9 cellular contexts compared by ENCODE assay signal in the genomic region with DNA sequence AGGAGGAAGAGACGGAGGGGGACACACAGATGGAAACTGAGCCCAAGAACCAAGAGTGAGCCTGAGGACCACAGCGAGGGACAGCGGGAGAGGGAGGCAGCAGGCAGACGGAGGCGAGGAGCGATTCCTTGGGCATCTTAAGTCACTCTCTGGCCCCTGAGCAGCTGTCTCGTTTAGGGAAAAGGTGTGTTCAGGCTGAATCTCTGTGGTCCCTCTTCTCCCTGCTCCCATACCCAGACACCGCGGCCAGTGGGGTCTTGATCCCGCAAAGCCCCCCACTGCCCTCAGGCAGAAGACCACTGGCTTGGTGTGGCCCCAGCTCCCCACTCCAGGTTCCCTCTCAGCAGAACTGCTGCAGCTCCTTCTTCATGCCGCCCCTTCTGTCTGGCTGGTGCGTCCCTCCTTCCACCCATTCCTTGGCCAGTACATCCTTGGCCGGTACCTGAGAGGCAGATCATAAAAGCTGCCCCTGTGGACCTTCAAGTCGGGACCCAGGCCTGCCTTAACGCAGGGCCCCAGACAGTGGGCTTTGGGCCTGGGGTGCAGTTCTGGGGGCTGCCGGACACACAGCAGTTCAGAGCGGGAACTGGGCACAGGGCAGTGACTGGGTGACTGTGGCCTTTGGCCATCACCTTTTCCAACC. TPM values are rescaled to one million over a fixed set of nuclear protein-coding genes. Genes with fewer than 3 reads are reported as not detected.
DNase-seq lines count a peak whose midpoint lies in the region; ATAC-seq and TF ChIP-seq lines count a peak whose summit lies in the region.
"Had no signal": no experiment of that assay in that cellular context is flagged by ENCODE, and none has a peak within 500 bp of the region (broad histone marks: within the 10 kb centered on the region; RNA-seq: fewer than 3 reads in every experiment).

No MANE protein-coding gene starts in this region.

- no peak for DNase-seq in activated T-cell treated with anti-CD3 and anti-CD28 coated beads, Interleukin-2, amount 50 U/mL, for 24 hours
- no peak for DNase-seq in activated T-cell treated with anti-CD3 and anti-CD28 coated beads, Interleukin-2, amount 50 U/mL, for 48 hours
- no peak for DNase-seq in coronary artery (ENCODE audit: low spot score)
- DNase-seq in myocyte (ENCODE audit: low read depth) = peak; percentile 52
- peak in 1 of 2 donors; percentile 53 for DNase-seq in upper lobe of left lung
- no peak for DNase-seq in brain microvascular endothelial cell
- no peak for DNase-seq in stimulated activated CD4-positive, alpha-beta T cell treated with anti-CD3 and anti-CD28 coated beads, Interleukin-12 subunit alpha, Interleukin-12 subunit beta, amount 100 ng/mL, for 4 hours
- DNase-seq in head of caudate nucleus = no peak
- DNase-seq: NCI-H1105 treated with DMSO at 0.1 percent for 48 hours had no signal

- peaks cover 25% of the 10 kb centered on the region for H3K36me3 Mint-ChIP-seq in activated T-cell treated with anti-CD3 and anti-CD28 coated beads, Interleukin-2, amount 50 U/mL, for 24 hours (ENCODE audit: low read depth)

- no peak for ATAC-seq in upper lobe of left lung (ENCODE audit: low FRiP score in 2 of 2)

- TF ChIP-seq POLR2A in upper lobe of left lung (IDR thresholded peaks at IDR 0.05) = no peak

- H3K4me1 ChIP-seq in upper lobe of left lung = peaks cover 47 to 67% (median 63%) of the 10 kb centered on the region in 4 donors

- TF ChIP-seq CTCF in coronary artery (IDR thresholded peaks at IDR 0.05) (no peak), upper lobe of left lung (IDR thresholded peaks at IDR 0.05) (no peak), brain microvascular endothelial cell (IDR thresholded peaks at IDR 0.05; ENCODE audit: low read depth, low read length, missing control alignments) (no peak)

- H3K27ac ChIP-seq in coronary artery (peak overlapping the region in 1 of 2 donors; percentile 73), upper lobe of left lung (peak overlapping the region; percentile 62 to 81 (median 78)), brain microvascular endothelial cell (no peak overlapping the region)

- in situ Hi-C loops in brain microvascular endothelial cell (cut with HindIII; ENCODE audit: low pct_ligation_motif_present, low sequenced_read_pairs) = loop anchor here (25.0 kb wide), 1 partner anchor 90 kb away; the partner anchor contains the start of gene GTF3C5

- H3K9me3 Mint-ChIP-seq in activated T-cell treated with anti-CD3 and anti-CD28 coated beads, Interleukin-2, amount 50 U/mL, for 24 hours = no peaks in the 10 kb centered on the region

- no peaks in the 10 kb centered on the region for H3K27me3 Mint-ChIP-seq in activated T-cell treated with anti-CD3 and anti-CD28 coated beads, Interleukin-2, amount 50 U/mL, for 24 hours

- peaks cover 71% of the 10 kb centered on the region for H3K4me1 Mint-ChIP-seq in activated T-cell treated with anti-CD3 and anti-CD28 coated beads, Interleukin-2, amount 50 U/mL, for 24 hours (ENCODE audit: low read depth)

- H3K27me3 ChIP-seq in upper lobe of left lung = no peaks in the 10 kb centered on the region
- H3K27me3 ChIP-seq in brain microvascular endothelial cell (replicated peaks) = no peaks in the 10 kb centered on the region

- 53 to 88% methylated on average over 9 to 17 of the region's 17 CpGs for WGBS in upper lobe of left lung, 2 donors

- no peak for TF ChIP-seq EP300 in upper lobe of left lung (IDR thresholded peaks at IDR 0.05)

- intact Hi-C loops in head of caudate nucleus (cut with DNase I) = no loop called here

- H3K4me3 Mint-ChIP-seq in activated T-cell treated with anti-CD3 and anti-CD28 coated beads, Interleukin-2, amount 50 U/mL, for 24 hours = peak overlapping the region; percentile 44

- H3K9me3 ChIP-seq in upper lobe of left lung = no peaks in the 10 kb centered on the region

- H3K4me3 ChIP-seq in coronary artery = peak overlapping the region; percentile 64
- peak overlapping the region in 2 of 4 donors; percentile 33 to 41 for H3K4me3 ChIP-seq in upper lobe of left lung
- no peak overlapping the region for H3K4me3 ChIP-seq in brain microvascular endothelial cell (ENCODE audit: low read depth, low read length)

- peak overlapping the region; percentile 83 for H3K27ac Mint-ChIP-seq in activated T-cell treated with anti-CD3 and anti-CD28 coated beads, Interleukin-2, amount 50 U/mL, for 24 hours

- no peaks in the 10 kb centered on the region for H3K36me3 ChIP-seq in upper lobe of left lung
- no peaks in the 10 kb centered on the region for H3K36me3 ChIP-seq in brain microvascular endothelial cell (replicated peaks)

RNA-seq across cellular contexts. Expression of gene RALGDS, which starts 5.8 kb away (rescaled TPM):
- total RNA-seq in myocyte = 11.3 and 17.6 TPM in 2 replicates
- 13.4 TPM for polyA plus RNA-seq in myocyte (2012)
- total RNA-seq in upper lobe of left lung = 100 to 1,000 TPM in 3 of 6 donors, 10 to 100 TPM in 3; 57.1 to 117 (median 88.9) TPM

RNA-seq across cellular contexts. Expression of gene GBGT1, which starts 36.9 kb away (rescaled TPM):
- total RNA-seq in myocyte (1.4 and 5.9 TPM in 2 replicates), upper lobe of left lung (10 to 100 TPM in 5 of 6 donors, 1 to 10 TPM in 1; 9.1 to 71.2 (median 36.0) TPM)
- polyA plus RNA-seq in myocyte (2012) = 0.37 TPM
